In genomic region chr10:110460111-110460809, GRCh38 we compare ENCODE assay signal across 1 cellular context.
TF ChIP-seq lines count a peak whose summit lies in the region.

No MANE protein-coding gene starts in this region.

TF ChIP-seq in SK-N-SH, 30 proteins besides CTCF, POLR2A, EP300 and RAD21 (continued from another document):
- TF ChIP-seq PBX3 (IDR thresholded peaks at IDR 0.05) = no peak
- no peak for TF ChIP-seq FOXM1 (IDR thresholded peaks at IDR 0.05; ENCODE audit: low read depth)
